In genomic region chr2:197675246-197675645, GRCh38 we compare ENCODE assay signal across 1 cellular context.
TF ChIP-seq lines count a peak whose summit lies in the region.

Gene RFTN2, minus strand, starts transcription at chr2:197675587. Its CDS starts 129 bp downstream, at chr2:197675458.

TF ChIP-seq in H1, 55 proteins besides CTCF, POLR2A, EP300 and RAD21:
- no peak for TF ChIP-seq BCL11A (IDR thresholded peaks at IDR 0.05; ENCODE audit: low read depth in 2 of 2, low read length in 2 of 2)
- TF ChIP-seq TCF12 (IDR thresholded peaks at IDR 0.05; ENCODE audit: low read depth, low read length) = no peak
- no peak for TF ChIP-seq KDM1A (IDR thresholded peaks at IDR 0.05; ENCODE audit: borderline replicate concordance, low read length)
- no peak for TF ChIP-seq RXRA (IDR thresholded peaks at IDR 0.05; ENCODE audit: insufficient read depth, low read depth, low read length)
- no peak for TF ChIP-seq CBX8 (IDR thresholded peaks at IDR 0.05; ENCODE audit: borderline replicate concordance, low read depth, low read length)
- TF ChIP-seq POU5F1 (IDR thresholded peaks at IDR 0.05; ENCODE audit: low read depth, low read length) = no peak
- TF ChIP-seq SIX5 (IDR thresholded peaks at IDR 0.05; ENCODE audit: low read depth, low read length) = no peak
- TF ChIP-seq RBBP5 (IDR thresholded peaks at IDR 0.05; ENCODE audit: borderline replicate concordance, low read depth, low read length) = no peak
